Comparison of ENCODE assay signal across 9 cellular contexts in genomic region chr16:88437367-88437964, GRCh38. TPM values are rescaled to one million over a fixed set of nuclear protein-coding genes. Genes with fewer than 3 reads are reported as not detected.
DNase-seq lines count a peak whose midpoint lies in the region; ATAC-seq and TF ChIP-seq lines count a peak whose summit lies in the region.
"Had no signal": no experiment of that assay in that cellular context is flagged by ENCODE, and none has a peak within 500 bp of the region (broad histone marks: within the 10 kb centered on the region; RNA-seq: fewer than 3 reads in every experiment).

No MANE protein-coding gene starts in this region.

- no peak overlapping the region for H2AK5ac ChIP-seq in mesendoderm (ENCODE audit: low read length)

- H3K23ac ChIP-seq in mesendoderm (ENCODE audit: low read length), result no peak overlapping the region

- no peaks in the 10 kb centered on the region for H3K79me1 ChIP-seq in mesendoderm (ENCODE audit: low read length)

- no peak overlapping the region for H3K9ac ChIP-seq in Loucy (ENCODE audit: low read depth, low read length, poor library complexity, severe bottlenecking)
- no peak overlapping the region for H3K9ac ChIP-seq in mesendoderm (ENCODE audit: low read length)

- DNase-seq in DMS153 (lab: John Stamatoyannopoulos, UW) (peak; percentile 23), cerebellum (ENCODE audit: low spot score) (peak; percentile 68), mesendoderm (peak; percentile 53), suprapubic skin (ENCODE audit: low spot score in 2 of 2) (no peak), putamen (ENCODE audit: low spot score) (no peak)
- DNase-seq in activated CD4-positive, alpha-beta T cell treated with anti-CD3 and anti-CD28 coated beads for 36 hours, result peak; percentile 83

- no peak overlapping the region for H3K4ac ChIP-seq in mesendoderm (ENCODE audit: low read depth, low read length)

- H3K36me3 Mint-ChIP-seq in activated CD4-positive, alpha-beta T cell treated with anti-CD3 and anti-CD28 coated beads for 36 hours (ENCODE audit: low read depth), result no peaks in the 10 kb centered on the region
- H3K36me3 Mint-ChIP-seq: IgD-negative memory B cell had no signal

- no peaks in the 10 kb centered on the region for H3K27me3 Mint-ChIP-seq in activated CD4-positive, alpha-beta T cell treated with anti-CD3 and anti-CD28 coated beads for 36 hours
- H3K27me3 Mint-ChIP-seq: IgD-negative memory B cell had no signal

- no peaks in the 10 kb centered on the region for H4K20me1 ChIP-seq in Loucy (ENCODE audit: insufficient read depth, low read length, poor library complexity, severe bottlenecking)

- no peak overlapping the region for H2AFZ ChIP-seq in Loucy (ENCODE audit: low read length)

- H3K9me2 ChIP-seq in Loucy (replicated peaks; ENCODE audit: low read depth, low read length), result no peaks in the 10 kb centered on the region

- POLR2A ChIA-PET in activated CD4-positive, alpha-beta T cell treated with anti-CD3 and anti-CD28 coated beads for 36 hours (lab: Charles Lee), result no interaction called here

- H3K18ac ChIP-seq in mesendoderm (ENCODE audit: low read length), result no peak overlapping the region

- no peak overlapping the region for H3K27ac Mint-ChIP-seq in activated CD4-positive, alpha-beta T cell treated with anti-CD3 and anti-CD28 coated beads for 36 hours
- H3K27ac Mint-ChIP-seq: IgD-negative memory B cell had no signal

- H3K4me1 Mint-ChIP-seq in activated CD4-positive, alpha-beta T cell treated with anti-CD3 and anti-CD28 coated beads for 36 hours, result no peaks in the 10 kb centered on the region
- H3K4me1 Mint-ChIP-seq: IgD-negative memory B cell had no signal

- H3K27me3 ChIP-seq in Loucy (ENCODE audit: insufficient read depth, low read length, poor library complexity, severe bottlenecking) (no peaks in the 10 kb centered on the region), mesendoderm (ENCODE audit: insufficient read depth, low read length, poor library complexity) (no peaks in the 10 kb centered on the region), suprapubic skin (peaks cover 13% of the 10 kb centered on the region)

- no peak for TF ChIP-seq POLR2A in suprapubic skin (IDR thresholded peaks at IDR 0.05)

- H3K4me2 ChIP-seq in Loucy (ENCODE audit: low read depth, low read length, poor library complexity, severe bottlenecking), result no peak overlapping the region
- H3K4me2 ChIP-seq in mesendoderm (ENCODE audit: low read length), result no peak overlapping the region

- H3K9me3 ChIP-seq in Loucy (ENCODE audit: insufficient read depth, low read depth, low read length) (no peaks in the 10 kb centered on the region), suprapubic skin (no peaks in the 10 kb centered on the region)

- H3K4me3 Mint-ChIP-seq in activated CD4-positive, alpha-beta T cell treated with anti-CD3 and anti-CD28 coated beads for 36 hours, result no peak overlapping the region
- H3K4me3 Mint-ChIP-seq: IgD-negative memory B cell had no signal

- H4K5ac ChIP-seq in mesendoderm (ENCODE audit: low read length), result no peak overlapping the region

- H3K36me3 ChIP-seq in Loucy (ENCODE audit: insufficient read depth, low read length) (no peaks in the 10 kb centered on the region), mesendoderm (ENCODE audit: control insufficient read depth, insufficient read depth, low read length) (no peaks in the 10 kb centered on the region), suprapubic skin (no peaks in the 10 kb centered on the region)

- CTCF ChIA-PET in activated CD4-positive, alpha-beta T cell treated with anti-CD3 and anti-CD28 coated beads for 36 hours (lab: Charles Lee), result interaction anchor here (0.5 to 2.8 kb wide), 9 partner anchors 12 to 659 kb away, joined by 3 to 12 read pairs (median 3); partner anchors contain the start of gene ZFPM1

- intact Hi-C loops in activated CD4-positive, alpha-beta T cell treated with anti-CD3 and anti-CD28 coated beads for 36 hours (cut with DNase I, micrococcal nuclease), result loop anchor here (2.0 to 10.0 kb wide), 4 partner anchors 243 to 663 kb away; no protein-coding TSS in a partner anchor

- peak; percentile 81 for ATAC-seq in activated CD4-positive, alpha-beta T cell treated with anti-CD3 and anti-CD28 coated beads for 36 hours
- no peak for ATAC-seq in HG03520 (IDR thresholded peaks at IDR 0.05; ENCODE audit: unreplicated experiment)

- no peak overlapping the region for H2BK15ac ChIP-seq in mesendoderm (replicated peaks; ENCODE audit: low read depth)

- H4K8ac ChIP-seq in mesendoderm (ENCODE audit: low read depth, low read length), result no peak overlapping the region

- no peaks in the 10 kb centered on the region for H3K9me3 Mint-ChIP-seq in activated CD4-positive, alpha-beta T cell treated with anti-CD3 and anti-CD28 coated beads for 36 hours (ENCODE audit: low read depth)

- H3K4me1 ChIP-seq in Loucy (ENCODE audit: insufficient read depth, low read length, poor library complexity, severe bottlenecking) (no peaks in the 10 kb centered on the region), mesendoderm (ENCODE audit: control insufficient read depth, low read depth, low read length) (no peaks in the 10 kb centered on the region), suprapubic skin (peaks cover 9% of the 10 kb centered on the region)

- H2BK120ac ChIP-seq in mesendoderm (ENCODE audit: low read depth, low read length), result no peak overlapping the region

- H3K56ac ChIP-seq in mesendoderm (ENCODE audit: low read length), result no peak overlapping the region

- H3F3A ChIP-seq in Loucy (ENCODE audit: low read depth), result no peaks in the 10 kb centered on the region

- no peak overlapping the region for H2BK5ac ChIP-seq in mesendoderm (ENCODE audit: low read length)

- TF ChIP-seq CTCF in Loucy (conservative IDR thresholded peaks at IDR 0.05; ENCODE audit: low read length) (peak; percentile 59), suprapubic skin (IDR thresholded peaks at IDR 0.05) (peak; percentile 55 to 92)

- WGBS in mesendoderm (ENCODE audit: extremely low coverage, insufficient coverage, low lambda C conversion rate), result no CpG with 5 or more reads among the region's 55 CpGs
- no CpG with 5 or more reads among the region's 55 CpGs for WGBS in suprapubic skin

- no peaks in the 10 kb centered on the region for H3K79me2 ChIP-seq in Loucy (ENCODE audit: insufficient read depth, low read length)
- no peaks in the 10 kb centered on the region for H3K79me2 ChIP-seq in mesendoderm (ENCODE audit: control insufficient read depth, insufficient read depth, low read length)

- H3K27ac ChIP-seq in mesendoderm (ENCODE audit: low read depth, low read length) (no peak overlapping the region), suprapubic skin (no peak overlapping the region)

- TF ChIP-seq EP300 in suprapubic skin (IDR thresholded peaks at IDR 0.05), result no peak

- H3K4me3 ChIP-seq in Loucy (ENCODE audit: low read length, poor library complexity, severe bottlenecking), result no peak overlapping the region
- H3K4me3 ChIP-seq in mesendoderm (ENCODE audit: low read length), result no peak overlapping the region
- H3K4me3 ChIP-seq in suprapubic skin, result no peak overlapping the region

RNA-seq across cellular contexts. Expression of gene ZFPM1, which starts 15.6 kb away (rescaled TPM):
- 10 to 100 TPM in 1 of 2 experiments, 1 to 10 TPM in 1; 9.9 to 12.6 TPM for total RNA-seq in activated CD4-positive, alpha-beta T cell treated with anti-CD3 and anti-CD28 coated beads for 36 hours
- total RNA-seq in cerebellum (2.8 TPM), suprapubic skin (1 to 10 TPM; 4.2 to 9.3 (median 5.1) TPM)
- 2.5 TPM for polyA plus RNA-seq in mesendoderm (2013, experiment 1 of 2)
- 2.5 TPM for polyA plus RNA-seq in mesendoderm (2013, experiment 2 of 2)

RNA-seq across cellular contexts. Expression of gene ZNF469, which starts 54.7 kb away (rescaled TPM):
- under 1 TPM; 0.39 to 0.50 TPM for total RNA-seq in activated CD4-positive, alpha-beta T cell treated with anti-CD3 and anti-CD28 coated beads for 36 hours
- 0.73 TPM for total RNA-seq in cerebellum
- polyA plus RNA-seq in mesendoderm (2013, experiment 1 of 2), result 0.67 TPM
- polyA plus RNA-seq in mesendoderm (2013, experiment 2 of 2), result 0.63 TPM
- under 1 TPM; 0.24 to 0.55 (median 0.41) TPM for total RNA-seq in suprapubic skin

Comparison
In these comparisons a context has a peak if more than half of its experiments do, and no peak if none do; other contexts are left out.
1. DNase-seq: peak in DMS153 (single experiment), activated CD4-positive, alpha-beta T cell treated with anti-CD3 and anti-CD28 coated beads for 36 hours (single experiment), cerebellum (single experiment) and mesendoderm (single experiment); none in suprapubic skin (0 of 2) and putamen (single experiment).